ENCODE assay signal across 8 cellular contexts in the genomic region with DNA sequence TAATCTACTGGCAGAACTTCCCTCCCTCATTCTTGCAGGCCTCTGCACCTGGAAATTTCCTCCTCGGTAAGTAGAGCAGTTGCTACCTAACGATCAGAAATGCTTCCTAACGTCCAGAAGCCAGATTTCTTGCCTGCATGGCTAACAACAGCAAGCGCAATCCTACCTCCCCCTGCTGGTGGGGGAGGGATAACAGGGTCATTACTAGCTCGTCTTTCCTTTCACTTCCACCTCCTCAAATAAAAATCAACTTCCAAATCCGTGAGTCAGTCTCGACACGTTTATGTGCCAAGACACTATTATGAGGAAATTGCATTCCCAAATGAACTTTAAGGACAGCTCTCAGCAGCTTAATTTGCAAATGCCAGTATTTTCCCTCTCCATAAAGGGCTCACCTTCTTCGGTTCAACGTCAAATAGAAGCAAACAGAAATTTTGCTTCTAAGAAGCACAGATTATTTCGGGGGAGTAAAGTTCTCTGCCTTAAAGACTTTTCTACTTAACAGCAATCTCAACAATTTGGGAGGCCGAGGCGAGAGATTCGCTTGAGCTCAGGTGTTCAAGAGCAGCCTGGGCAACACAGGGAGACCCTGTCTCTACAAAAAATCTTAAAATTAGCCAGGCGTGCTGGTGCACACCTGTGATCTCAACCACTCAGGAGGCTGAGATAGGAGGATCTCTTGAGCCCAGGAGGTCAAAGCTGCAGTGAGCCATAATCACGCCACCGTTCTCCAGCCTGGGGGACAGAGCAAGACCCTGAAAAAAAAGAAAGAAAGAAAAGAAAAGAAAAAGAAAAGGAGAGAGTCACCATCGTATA.
DNase-seq lines count a peak whose midpoint lies in the region; ATAC-seq, FAIRE-seq and TF ChIP-seq lines count a peak whose summit lies in the region.

No MANE protein-coding gene starts in this region.

- H3K36me3 Mint-ChIP-seq in natural killer cell treated with Interleukin-12 subunit alpha and Interleukin-12 subunit beta and Interleukin-15 and Interleukin-18, amount 100 ng/mL, for 72 hours = no peaks in the 10 kb centered on the region

- peak; percentile 84 for TF ChIP-seq CTCF in D721Med (IDR thresholded peaks at IDR 0.05; ENCODE audit: insufficient read depth, missing control alignments)

- peaks cover 0 to 2% of the 10 kb centered on the region in 2 donors for H3K27me3 Mint-ChIP-seq in natural killer cell treated with Interleukin-12 subunit alpha and Interleukin-12 subunit beta and Interleukin-15 and Interleukin-18, amount 100 ng/mL, for 72 hours

- no peaks in the 10 kb centered on the region for H3K9me3 Mint-ChIP-seq in natural killer cell treated with Interleukin-12 subunit alpha and Interleukin-12 subunit beta and Interleukin-15 and Interleukin-18, amount 100 ng/mL, for 72 hours

- ATAC-seq in GM19023 (IDR thresholded peaks at IDR 0.05; ENCODE audit: unreplicated experiment) (peak; percentile 58), HG03521 (IDR thresholded peaks at IDR 0.05; ENCODE audit: unreplicated experiment) (peak; percentile 74), HG02981 (IDR thresholded peaks at IDR 0.05; ENCODE audit: unreplicated experiment) (no peak)
- no peak for ATAC-seq in natural killer cell treated with Interleukin-12 subunit alpha and Interleukin-12 subunit beta and Interleukin-15 and Interleukin-18, amount 100 ng/mL, for 72 hours

- peaks cover 5 to 7% of the 10 kb centered on the region in 2 donors for H3K4me1 Mint-ChIP-seq in natural killer cell treated with Interleukin-12 subunit alpha and Interleukin-12 subunit beta and Interleukin-15 and Interleukin-18, amount 100 ng/mL, for 72 hours (ENCODE audit: low read depth in 2 of 2)

- no peak overlapping the region for H3K27ac Mint-ChIP-seq in natural killer cell treated with Interleukin-12 subunit alpha and Interleukin-12 subunit beta and Interleukin-15 and Interleukin-18, amount 100 ng/mL, for 72 hours

- no peak for FAIRE-seq in D721Med (lab: Jason Lieb, UNC)

- DNase-seq in D721Med (ENCODE audit: insufficient read length, low spot score) = no peak
- DNase-seq in SK-N-DZ (ENCODE audit: low spot score) = peak; percentile 62
- DNase-seq in dermis microvascular lymphatic vessel endothelial cell (ENCODE audit: low read depth in 2 of 2) = peak; percentile 29 to 36
- DNase-seq in natural killer cell treated with Interleukin-12 subunit alpha and Interleukin-12 subunit beta and Interleukin-15 and Interleukin-18, amount 100 ng/mL, for 72 hours (ENCODE audit: low spot score) = no peak
- no peak for DNase-seq in posterior vena cava (ENCODE audit: low spot score)

- intact Hi-C loops in posterior vena cava (cut with DNase I) = no loop called here

- H3K4me3 Mint-ChIP-seq in natural killer cell treated with Interleukin-12 subunit alpha and Interleukin-12 subunit beta and Interleukin-15 and Interleukin-18, amount 100 ng/mL, for 72 hours = peak overlapping the region; percentile 54

Comparison
In these comparisons a context has a peak if more than half of its experiments do, and no peak if none do; other contexts are left out.
1. DNase-seq: peak in SK-N-DZ (single experiment) and dermis microvascular lymphatic vessel endothelial cell (2 of 2); none in D721Med (single experiment), natural killer cell treated with Interleukin-12 subunit alpha and Interleukin-12 subunit beta and Interleukin-15 and Interleukin-18, amount 100 ng/mL, for 72 hours (single experiment) and posterior vena cava (single experiment).
2. ATAC-seq: peak in GM19023 (single experiment) and HG03521 (single experiment); none in natural killer cell treated with Interleukin-12 subunit alpha and Interleukin-12 subunit beta and Interleukin-15 and Interleukin-18, amount 100 ng/mL, for 72 hours (0 of 2) and HG02981 (single experiment).